ENCODE assay signal across 18 cellular contexts in genomic region chr3:36900474-36901443, GRCh38. TPM values are rescaled to one million over a fixed set of nuclear protein-coding genes. Genes with fewer than 3 reads are reported as not detected.
DNase-seq lines count a peak whose midpoint lies in the region; ATAC-seq and TF ChIP-seq lines count a peak whose summit lies in the region.
"Had no signal": no experiment of that assay in that cellular context is flagged by ENCODE, and none has a peak within 500 bp of the region (broad histone marks: within the 10 kb centered on the region; RNA-seq: fewer than 3 reads in every experiment).

No MANE protein-coding gene starts in this region.

- peaks cover 31 to 73% (median 41%) of the 10 kb centered on the region in 11 experiments for H3K36me3 ChIP-seq in BLaER1 treated with 17β-estradiol and CSF1 and Interleukin-3, amounts not matched to agents 10 nM and 100 nM
- peaks cover 78% of the 10 kb centered on the region for H3K36me3 ChIP-seq in DOHH2 (ENCODE audit: control insufficient read depth, low read length)

- H4K20me1 ChIP-seq in BLaER1 treated with 17β-estradiol and CSF1 and Interleukin-3, amounts not matched to agents 10 nM and 100 nM, result no peaks in the 10 kb centered on the region
- no peaks in the 10 kb centered on the region for H4K20me1 ChIP-seq in DOHH2 (ENCODE audit: control insufficient read depth, insufficient read depth, low read depth, low read length)

- POLR2A ChIA-PET in T-cell (lab: Charles Lee), result interaction anchor here in 1 of 2 donors (1.3 kb wide), 1 partner anchor 11 kb away, joined by 3 read pairs; no protein-coding TSS in a partner anchor

- H3K4me1 Mint-ChIP-seq in T-cell, result peaks cover 80 to 82% (median 81%) of the 10 kb centered on the region in 3 donors

- peak overlapping the region in 10 of 11 experiments; percentile 8 to 94 (median 82); a peak in 18 of 22 replicates for H3K4me2 ChIP-seq in BLaER1 treated with 17β-estradiol and CSF1 and Interleukin-3, amounts not matched to agents 10 nM and 100 nM
- peak overlapping the region; percentile 76 for H3K4me2 ChIP-seq in DOHH2 (ENCODE audit: low read length)

- no peak overlapping the region for H3K4me3 ChIP-seq in BLaER1 treated with 17β-estradiol and CSF1 and Interleukin-3, amounts not matched to agents 10 nM and 100 nM
- H3K4me3 ChIP-seq in DOHH2 (ENCODE audit: low read length), result peak overlapping the region; percentile 61
- no peak overlapping the region for H3K4me3 ChIP-seq in fibroblast of villous mesenchyme (ENCODE audit: low read depth, low read length)
- H3K4me3 ChIP-seq: esophagus muscularis mucosa, heart right ventricle had no signal

- DNase-seq in T-cell, result no peak
- peak; percentile 24 for DNase-seq in fibroblast of villous mesenchyme (ENCODE audit: low read depth)
- no peak for DNase-seq in NCI-H526 treated with DMSO at 0.1 percent for 48 hours (lab: John Stamatoyannopoulos, UW)
- DNase-seq in posterior vena cava (ENCODE audit: low spot score), result no peak
- DNase-seq: AML-193; dermis blood vessel endothelial cell; DMS53; heart right ventricle; nucleus accumbens; stimulated activated CD4-positive, alpha-beta T cell treated with anti-CD3 and anti-CD28 coated beads, Interleukin-4, amount 100 ng/mL, for 24 hours had no signal

- peak overlapping the region; percentile 29 to 57 (median 40) for H3K4me3 Mint-ChIP-seq in T-cell
- H3K4me3 Mint-ChIP-seq: activated T-helper 1 cell treated with anti-CD3 and anti-CD28 coated beads, Interleukin-12 subunit alpha, Interleukin-12 subunit beta, Interleukin-2, Interleukin-4 antibody, amounts not matched to agents 30 ng/mL and 10 ng/mL and 1 ng/mL, durations not matched to agents 14 hours and 24 hours and 36 hours had no signal

- no peaks in the 10 kb centered on the region for H3K9me2 ChIP-seq in DOHH2 (replicated peaks; ENCODE audit: control insufficient read depth, low read length)

- peaks cover 62 to 77% (median 70%) of the 10 kb centered on the region in 10 experiments for H3K4me1 ChIP-seq in BLaER1 treated with 17β-estradiol and CSF1 and Interleukin-3, amounts not matched to agents 10 nM and 100 nM
- peaks cover 74% of the 10 kb centered on the region for H3K4me1 ChIP-seq in DOHH2 (ENCODE audit: control insufficient read depth, low read length)
- H3K4me1 ChIP-seq: esophagus muscularis mucosa had no signal

- H3K27me3 Mint-ChIP-seq in T-cell, result no peaks in the 10 kb centered on the region

- peak overlapping the region in 8 of 11 experiments; percentile 28 to 99 (median 86); a peak in 14 of 22 replicates for H3K27ac ChIP-seq in BLaER1 treated with 17β-estradiol and CSF1 and Interleukin-3, amounts not matched to agents 10 nM and 100 nM
- H3K27ac ChIP-seq in DOHH2 (ENCODE audit: low read depth, low read length), result peak overlapping the region; percentile 77
- H3K27ac ChIP-seq: esophagus muscularis mucosa, heart right ventricle, VCaP had no signal

- peak overlapping the region in 2 of 11 experiments; percentile 0 to 22; a peak in 2 of 22 replicates for H3K9ac ChIP-seq in BLaER1 treated with 17β-estradiol and CSF1 and Interleukin-3, amounts not matched to agents 10 nM and 100 nM

- peaks cover 28% of the 10 kb centered on the region for H3K79me2 ChIP-seq in DOHH2 (ENCODE audit: control insufficient read depth, low read length)

- CTCF ChIA-PET in T-cell (lab: Charles Lee), result interaction anchor here (0.6 to 0.9 kb wide), 6 partner anchors 21 to 58 kb away, joined by 3 to 5 read pairs (median 3); no protein-coding TSS in a partner anchor

- H3K36me3 Mint-ChIP-seq in T-cell, result peaks cover 74% of the 10 kb centered on the region

- ATAC-seq in T-cell (replicated peaks in 1 of 4) (peak in 1 of 4 experiments; percentile 63), GM21786 (IDR thresholded peaks at IDR 0.05; ENCODE audit: unreplicated experiment) (no peak), GM18907 (IDR thresholded peaks at IDR 0.05; ENCODE audit: unreplicated experiment) (no peak)
- ATAC-seq: heart right ventricle, SK-N-SH treated with all-trans-retinoic acid at 6 μM for 48 hours had no signal

- H3K9me3 Mint-ChIP-seq in T-cell, result no peaks in the 10 kb centered on the region
- H3K9me3 Mint-ChIP-seq: activated T-helper 1 cell treated with anti-CD3 and anti-CD28 coated beads, Interleukin-12 subunit alpha, Interleukin-12 subunit beta, Interleukin-2, Interleukin-4 antibody, amounts not matched to agents 30 ng/mL and 10 ng/mL and 1 ng/mL, durations not matched to agents 14 hours and 24 hours and 36 hours had no signal

- peaks cover 0 to 10% (median 4%) of the 10 kb centered on the region in 11 experiments; a peak in 4 of 22 replicates for H3K9me3 ChIP-seq in BLaER1 treated with 17β-estradiol and CSF1 and Interleukin-3, amounts not matched to agents 10 nM and 100 nM (replicated peaks in 1 of 11)
- H3K9me3 ChIP-seq in DOHH2 (ENCODE audit: control insufficient read depth, insufficient read depth, low read length), result no peaks in the 10 kb centered on the region
- H3K9me3 ChIP-seq: esophagus muscularis mucosa, heart right ventricle had no signal

- peaks cover 17% of the 10 kb centered on the region for H3F3A ChIP-seq in DOHH2 (ENCODE audit: control insufficient read depth, insufficient read depth)

- TF ChIP-seq CTCF in DOHH2 (IDR thresholded peaks at IDR 0.05; ENCODE audit: low read depth, low read length, poor library complexity, severe bottlenecking), result no peak
- no peak for TF ChIP-seq CTCF in fibroblast of villous mesenchyme (IDR thresholded peaks at IDR 0.05; ENCODE audit: insufficient read depth, low read depth, low read length)

- H3K27ac Mint-ChIP-seq in T-cell, result peak overlapping the region; percentile 68 to 91
- H3K27ac Mint-ChIP-seq: activated T-helper 1 cell treated with anti-CD3 and anti-CD28 coated beads, Interleukin-12 subunit alpha, Interleukin-12 subunit beta, Interleukin-2, Interleukin-4 antibody, amounts not matched to agents 30 ng/mL and 10 ng/mL and 1 ng/mL, durations not matched to agents 14 hours and 24 hours and 36 hours had no signal

- intact Hi-C loops in posterior vena cava (cut with DNase I), result no loop called here

- no peaks in the 10 kb centered on the region for H3K27me3 ChIP-seq in BLaER1 treated with 17β-estradiol and CSF1 and Interleukin-3, amounts not matched to agents 10 nM and 100 nM
- H3K27me3 ChIP-seq in DOHH2 (ENCODE audit: control insufficient read depth, low read length), result no peaks in the 10 kb centered on the region
- H3K27me3 ChIP-seq: esophagus muscularis mucosa, heart right ventricle had no signal

RNA-seq across cellular contexts. Expression of gene TRANK1, which starts 44.1 kb away (rescaled TPM):
- total RNA-seq in T-cell (100 to 1,000 TPM in 3 of 5 donors, 10 to 100 TPM in 2; 96.0 to 160 (median 127) TPM), fibroblast of villous mesenchyme (11.6 and 13.4 TPM in 2 replicates), posterior vena cava (10 to 100 TPM; 13.9 to 23.5 TPM)
